Comparison of ENCODE assay signal across 8 cellular contexts in genomic region chr12:113086249-113087164, GRCh38. TPM values are rescaled to one million over a fixed set of nuclear protein-coding genes. Genes with fewer than 3 reads are reported as not detected.
DNase-seq lines count a peak whose midpoint lies in the region; ATAC-seq, FAIRE-seq and TF ChIP-seq lines count a peak whose summit lies in the region.

No MANE protein-coding gene starts in this region.

- peaks cover 4% of the 10 kb centered on the region for H3K36me3 Mint-ChIP-seq in central memory CD8-positive, alpha-beta T cell (ENCODE audit: insufficient read depth)

- in situ Hi-C loops in GM13976 (cut with MboI; ENCODE audit: low sequenced_read_pairs, unreplicated experiment) = no loop called here

- peak overlapping the region; percentile 67 for H3K4me3 Mint-ChIP-seq in central memory CD8-positive, alpha-beta T cell

- no peaks in the 10 kb centered on the region for H3K27me3 Mint-ChIP-seq in central memory CD8-positive, alpha-beta T cell

- H3K27ac Mint-ChIP-seq in central memory CD8-positive, alpha-beta T cell (ENCODE audit: low read depth) = peak overlapping the region; percentile 91

- peaks cover 92% of the 10 kb centered on the region for H3K4me1 Mint-ChIP-seq in central memory CD8-positive, alpha-beta T cell

- TF ChIP-seq CTCF in GM13976 (IDR thresholded peaks at IDR 0.05; ENCODE audit: borderline replicate concordance, control extremely low read depth, extremely low read depth, insufficient read depth, missing control alignments) = no peak

- FAIRE-seq in GM19239 (lab: Jason Lieb, UNC) (peak; percentile 87), RCC 7860 (lab: Jason Lieb, UNC) (no peak)

- ATAC-seq in central memory CD8-positive, alpha-beta T cell (replicated peaks; ENCODE audit: extremely low read depth, poor library complexity, severe bottlenecking) = peak; percentile 26
- no peak for ATAC-seq in GM21528 (IDR thresholded peaks at IDR 0.05; ENCODE audit: low FRiP score, unreplicated experiment)

- DNase-seq in GM19239 (ENCODE audit: insufficient read length, low spot score) (no peak), RCC 7860 (ENCODE audit: low spot score) (peak; percentile 38), ureter (ENCODE audit: low spot score) (no peak), GM13976 (ENCODE audit: low spot score) (no peak), Kasumi-1 (lab: John Stamatoyannopoulos, UW) (no peak)
- no peak for DNase-seq in central memory CD8-positive, alpha-beta T cell (ENCODE audit: low spot score in 2 of 2)
- DNase-seq in stimulated activated CD4-positive, alpha-beta T cell treated with anti-CD3 and anti-CD28 coated beads, Interleukin-1b, Interleukin-23, amount 100 ng/mL, for 48 hours = peak; percentile 19

- no peaks in the 10 kb centered on the region for H3K9me3 Mint-ChIP-seq in central memory CD8-positive, alpha-beta T cell

RNA-seq across cellular contexts. Expression of gene DTX1, which starts 30.0 kb away (rescaled TPM):
- 1.1 TPM for total RNA-seq in ureter

RNA-seq across cellular contexts. Expression of gene RASAL1, which starts 49.1 kb away (rescaled TPM):
- 1.6 TPM for total RNA-seq in ureter

Comparison
In these comparisons a context has a peak if more than half of its experiments do, and no peak if none do; other contexts are left out.
1. DNase-seq: peak in RCC 7860 (single experiment) and stimulated activated CD4-positive, alpha-beta T cell treated with anti-CD3 and anti-CD28 coated beads, Interleukin-1b, Interleukin-23, amount 100 ng/mL, for 48 hours (single experiment); none in GM19239 (single experiment), central memory CD8-positive, alpha-beta T cell (0 of 2), ureter (single experiment), GM13976 (single experiment) and Kasumi-1 (0 of 2).